In the genomic region with DNA sequence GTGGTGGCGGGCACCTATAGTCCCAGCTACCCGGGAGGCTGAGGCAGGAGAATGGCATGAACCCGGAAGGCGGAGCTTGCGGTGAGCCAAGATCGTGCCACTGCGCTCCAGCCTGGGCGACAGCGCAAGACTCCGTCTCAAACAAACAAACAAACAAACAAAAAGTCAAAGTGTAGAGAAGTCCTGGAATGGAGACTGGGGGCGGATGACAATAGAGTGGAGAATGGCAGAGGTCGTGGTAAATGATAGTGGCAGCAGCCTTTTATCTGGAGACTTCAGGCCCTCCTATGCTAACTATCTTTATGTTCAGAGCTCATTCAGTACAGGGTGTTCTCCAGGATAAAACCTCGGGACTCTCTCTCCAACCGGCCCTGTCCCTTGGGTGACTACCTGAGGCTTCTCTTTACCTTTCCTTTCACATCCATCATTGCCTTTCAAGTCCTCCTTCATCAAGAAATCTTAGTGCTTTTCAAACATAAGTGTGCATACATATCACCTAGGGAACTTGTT, we compare ENCODE assay signal across 20 cellular contexts. TPM values are rescaled to one million over a fixed set of nuclear protein-coding genes. Genes with fewer than 3 reads are reported as not detected.
DNase-seq lines count a peak whose midpoint lies in the region; ATAC-seq and TF ChIP-seq lines count a peak whose summit lies in the region.
"Had no signal": no experiment of that assay in that cellular context is flagged by ENCODE, and none has a peak within 500 bp of the region (broad histone marks: within the 10 kb centered on the region; RNA-seq: fewer than 3 reads in every experiment).

No MANE protein-coding gene starts in this region.

- no peaks in the 10 kb centered on the region for H3K9me3 Mint-ChIP-seq in activated naive CD4-positive, alpha-beta T cell treated with anti-CD3 and anti-CD28 coated beads, Interleukin-2, amount 10 ng/mL, durations not matched to agents 7 days and 5 days
- no peaks in the 10 kb centered on the region for H3K9me3 Mint-ChIP-seq in activated B cell treated with CpG ODN at 0.5 μM for 24 hours
- H3K9me3 Mint-ChIP-seq in glutamatergic neuron (ENCODE audit: unreplicated experiment), result peaks cover 10% of the 10 kb centered on the region
- no peaks in the 10 kb centered on the region for H3K9me3 Mint-ChIP-seq in stimulated activated memory B cell treated with anti-CD40 and anti-IgM and Interleukin-4, amounts not matched to agents 10 μg/mL and 1 μg/mL and 100 μg/mL, for 72 hours
- H3K9me3 Mint-ChIP-seq: HFFc6 had no signal

- ATAC-seq in activated B cell treated with CpG ODN at 0.5 μM for 24 hours (ENCODE audit: low read depth), result no peak
- ATAC-seq in stimulated activated memory B cell treated with anti-CD40 and anti-IgM and Interleukin-4, amounts not matched to agents 10 μg/mL and 1 μg/mL and 100 μg/mL, for 72 hours, result no peak
- no peak for ATAC-seq in left lobe of liver
- ATAC-seq: SK-N-SH treated with all-trans-retinoic acid at 6 μM for 48 hours had no signal

- POLR2A ChIA-PET in activated B cell treated with CpG ODN at 0.5 μM for 24 hours (lab: Charles Lee), result interaction anchor here (3.9 kb wide), 1 partner anchor 65 kb away, joined by 56 read pairs; no protein-coding TSS in a partner anchor

- peak overlapping the region; percentile 28 for H3K4me3 Mint-ChIP-seq in activated naive CD4-positive, alpha-beta T cell treated with anti-CD3 and anti-CD28 coated beads, Interleukin-2, amount 10 ng/mL, durations not matched to agents 7 days and 5 days
- H3K4me3 Mint-ChIP-seq in activated B cell treated with CpG ODN at 0.5 μM for 24 hours, result peak overlapping the region; percentile 36
- peak overlapping the region; percentile 59 for H3K4me3 Mint-ChIP-seq in glutamatergic neuron (ENCODE audit: unreplicated experiment)
- peak overlapping the region; percentile 32 for H3K4me3 Mint-ChIP-seq in stimulated activated memory B cell treated with anti-CD40 and anti-IgM and Interleukin-4, amounts not matched to agents 10 μg/mL and 1 μg/mL and 100 μg/mL, for 72 hours

- H3K4me1 Mint-ChIP-seq in activated naive CD4-positive, alpha-beta T cell treated with anti-CD3 and anti-CD28 coated beads, Interleukin-2, amount 10 ng/mL, durations not matched to agents 7 days and 5 days, result peaks cover 38% of the 10 kb centered on the region
- H3K4me1 Mint-ChIP-seq in activated B cell treated with CpG ODN at 0.5 μM for 24 hours, result peaks cover 39% of the 10 kb centered on the region
- peaks cover 15% of the 10 kb centered on the region for H3K4me1 Mint-ChIP-seq in glutamatergic neuron (ENCODE audit: low read depth, unreplicated experiment)
- peaks cover 41% of the 10 kb centered on the region for H3K4me1 Mint-ChIP-seq in stimulated activated memory B cell treated with anti-CD40 and anti-IgM and Interleukin-4, amounts not matched to agents 10 μg/mL and 1 μg/mL and 100 μg/mL, for 72 hours

- peaks cover 20% of the 10 kb centered on the region for H3K36me3 Mint-ChIP-seq in activated naive CD4-positive, alpha-beta T cell treated with anti-CD3 and anti-CD28 coated beads, Interleukin-2, amount 10 ng/mL, durations not matched to agents 7 days and 5 days
- H3K36me3 Mint-ChIP-seq in activated B cell treated with CpG ODN at 0.5 μM for 24 hours (ENCODE audit: low read depth) (peaks cover 18% of the 10 kb centered on the region), glutamatergic neuron (ENCODE audit: unreplicated experiment) (no peaks in the 10 kb centered on the region)
- H3K36me3 Mint-ChIP-seq in stimulated activated memory B cell treated with anti-CD40 and anti-IgM and Interleukin-4, amounts not matched to agents 10 μg/mL and 1 μg/mL and 100 μg/mL, for 72 hours, result peaks cover 6% of the 10 kb centered on the region

- intact Hi-C loops in activated B cell treated with CpG ODN at 0.5 μM for 24 hours (cut with micrococcal nuclease), result loop anchor here (2.0 kb wide), 1 partner anchor 173 kb away; the partner anchor contains the start of genes NELFE and SKIC2

- no peak for TF ChIP-seq CTCF in activated B cell treated with CpG ODN at 0.5 μM for 24 hours (IDR thresholded peaks at IDR 0.05)
- no peak for TF ChIP-seq CTCF in glutamatergic neuron (IDR thresholded peaks at IDR 0.05; ENCODE audit: partially characterized antibody, unreplicated experiment)
- no peak for TF ChIP-seq CTCF in coronary artery (IDR thresholded peaks at IDR 0.05)

- DNase-seq in activated naive CD4-positive, alpha-beta T cell treated with anti-CD3 and anti-CD28 coated beads, Interleukin-2, amount 10 ng/mL, durations not matched to agents 7 days and 5 days, result no peak
- no peak for DNase-seq in activated naive CD4-positive, alpha-beta T cell treated with anti-CD3 and anti-CD28 coated beads, Interleukin-2, amount 50 U/mL, for 16 hours
- DNase-seq in activated B cell treated with CpG ODN at 0.5 μM for 24 hours, result no peak
- DNase-seq in glutamatergic neuron, result no peak
- no peak for DNase-seq in left lobe of liver (ENCODE audit: low spot score)
- no peak for DNase-seq in coronary artery (ENCODE audit: low spot score)
- DNase-seq in activated T-cell treated with anti-CD3 and anti-CD28 coated beads for 4 hours, result no peak
- DNase-seq: COR-L47, dorsolateral prefrontal cortex, HFFc6, Kasumi-1, mesenchymal stem cell, NCI-H1105 treated with DMSO at 0.1 percent for 48 hours, NCI-H2171 treated with DMSO at 0.1 percent for 48 hours, Peyer's patch, WERI-Rb-1 had no signal

- no peak overlapping the region for H3K4me3 ChIP-seq in coronary artery

- H3K27ac ChIP-seq in coronary artery, result no peak overlapping the region
- H3K27ac ChIP-seq: neutrophil, Peyer's patch, right atrium auricular region had no signal

- CTCF ChIA-PET in activated naive CD4-positive, alpha-beta T cell treated with anti-CD3 and anti-CD28 coated beads, Interleukin-2, amount 10 ng/mL, durations not matched to agents 7 days and 5 days (lab: Charles Lee), result interaction anchor here (1.1 to 1.9 kb wide), 2 partner anchors 13 to 64 kb away, joined by 3 to 4 read pairs; no protein-coding TSS in a partner anchor
- CTCF ChIA-PET in activated B cell treated with CpG ODN at 0.5 μM for 24 hours (lab: Charles Lee), result no interaction called here

- H3K27ac Mint-ChIP-seq in activated naive CD4-positive, alpha-beta T cell treated with anti-CD3 and anti-CD28 coated beads, Interleukin-2, amount 10 ng/mL, durations not matched to agents 7 days and 5 days, result no peak overlapping the region
- H3K27ac Mint-ChIP-seq in activated B cell treated with CpG ODN at 0.5 μM for 24 hours (no peak overlapping the region), glutamatergic neuron (ENCODE audit: unreplicated experiment) (peak overlapping the region; percentile 66)
- H3K27ac Mint-ChIP-seq in stimulated activated memory B cell treated with anti-CD40 and anti-IgM and Interleukin-4, amounts not matched to agents 10 μg/mL and 1 μg/mL and 100 μg/mL, for 72 hours, result no peak overlapping the region

- H3K27me3 Mint-ChIP-seq in activated naive CD4-positive, alpha-beta T cell treated with anti-CD3 and anti-CD28 coated beads, Interleukin-2, amount 10 ng/mL, durations not matched to agents 7 days and 5 days, result peaks cover 35% of the 10 kb centered on the region
- H3K27me3 Mint-ChIP-seq in activated B cell treated with CpG ODN at 0.5 μM for 24 hours, result no peaks in the 10 kb centered on the region
- peaks cover 12% of the 10 kb centered on the region for H3K27me3 Mint-ChIP-seq in glutamatergic neuron (ENCODE audit: unreplicated experiment)
- H3K27me3 Mint-ChIP-seq in stimulated activated memory B cell treated with anti-CD40 and anti-IgM and Interleukin-4, amounts not matched to agents 10 μg/mL and 1 μg/mL and 100 μg/mL, for 72 hours, result no peaks in the 10 kb centered on the region

RNA-seq across cellular contexts. Expression of gene FKBPL, which starts 1.4 kb away (rescaled TPM):
- total RNA-seq in activated B cell treated with CpG ODN at 0.5 μM for 24 hours (4.1 and 4.4 TPM in 2 replicates), glutamatergic neuron (ENCODE audit: unreplicated experiment) (4.7 TPM), left lobe of liver (2.2 TPM)

RNA-seq across cellular contexts. Expression of gene ATF6B, which starts 3.4 kb away (rescaled TPM):
- total RNA-seq in activated B cell treated with CpG ODN at 0.5 μM for 24 hours, result 144 and 148 TPM in 2 replicates
- 79.5 TPM for total RNA-seq in glutamatergic neuron (ENCODE audit: unreplicated experiment)
- 31.7 TPM for total RNA-seq in left lobe of liver

RNA-seq across cellular contexts. Expression of gene PRRT1, which starts 20.2 kb away (rescaled TPM):
- total RNA-seq in activated B cell treated with CpG ODN at 0.5 μM for 24 hours (not detected in 2 replicates), glutamatergic neuron (ENCODE audit: unreplicated experiment) (5.1 TPM), left lobe of liver (0.38 TPM)

RNA-seq across cellular contexts. Expression of gene TNXB, which starts 22.4 kb away (rescaled TPM):
- 5.9 and 12.4 TPM in 2 replicates for total RNA-seq in activated B cell treated with CpG ODN at 0.5 μM for 24 hours
- 6.0 TPM for total RNA-seq in glutamatergic neuron (ENCODE audit: unreplicated experiment)
- total RNA-seq in left lobe of liver, result 13.7 TPM

RNA-seq across cellular contexts. Expression of gene PPT2, which starts 22.4 kb away (rescaled TPM):
- 1.8 and 3.0 TPM in 2 replicates for total RNA-seq in activated B cell treated with CpG ODN at 0.5 μM for 24 hours
- total RNA-seq in glutamatergic neuron (ENCODE audit: unreplicated experiment), result 55.1 TPM
- 15.6 TPM for total RNA-seq in left lobe of liver
